Comparison of ENCODE assay signal across 8 cellular contexts in genomic region chr19:47697863-47698609, GRCh38. TPM values are rescaled to one million over a fixed set of nuclear protein-coding genes. Genes with fewer than 3 reads are reported as not detected.
DNase-seq lines count a peak whose midpoint lies in the region; ATAC-seq, FAIRE-seq and TF ChIP-seq lines count a peak whose summit lies in the region.

No MANE protein-coding gene starts in this region.

- POLR2A ChIA-PET in HepG2 (lab: Yijun Ruan, JAX), result no interaction called here

- no TSS peak for BruUV-seq in HepG2 (replicated peaks; lab: Mats Ljungman, UMichigan)

- H3K4me3 ChIP-seq in AG09309 (ENCODE audit: control insufficient read depth, low read depth, low read length), result no peak overlapping the region
- no peak overlapping the region for H3K4me3 ChIP-seq in HepG2 (replicated peaks in 1 of 3; ENCODE audit: insufficient read depth in 1 of 3, low read depth in 2 of 3, low read length in 3 of 3)

- DNase-seq in AG09309 (ENCODE audit: low read depth) (peak; percentile 50), NCI-H460 (ENCODE audit: extremely low read depth, low read depth) (peak; percentile 68), dermis microvascular lymphatic vessel endothelial cell (ENCODE audit: low read depth in 2 of 2) (peak; percentile 44 to 76), HepG2 (ENCODE audit: low spot score) (peak; percentile 67)
- peak; percentile 37 to 43 for DNase-seq in activated CD4-positive, alpha-beta T cell treated with anti-CD3 and anti-CD28 coated beads for 4 hours
- DNase-seq in stimulated activated CD4-positive, alpha-beta T cell treated with anti-CD3 and anti-CD28 coated beads, Interleukin-2, amount 100 ng/mL, for 24 hours, result peak; percentile 62 to 66

- no peaks in the 10 kb centered on the region for H4K20me1 ChIP-seq in HepG2 (ENCODE audit: insufficient read depth, low read length)

- H3K9ac ChIP-seq in HepG2 (ENCODE audit: insufficient read depth, low read depth, low read length), result no peak overlapping the region

- TF ChIP-seq CTCF in AG09309 (IDR thresholded peaks at IDR 0.05; ENCODE audit: control insufficient read depth, insufficient read depth, low read depth, low read length, missing control alignments) (peak; percentile 100), HepG2 (CRISPR knock-in tag; IDR thresholded peaks at IDR 0.05) (peak; percentile 99)

- no peak overlapping the region for H3K27ac ChIP-seq in HepG2 (ENCODE audit: extremely low read length, insufficient read depth, low read length)

- WGBS in HepG2 (ENCODE audit: low lambda C conversion rate), result 59% methylated on average over 15 of the region's 21 CpGs

- H3K4me1 ChIP-seq in HepG2 (ENCODE audit: insufficient read depth, low read length), result peaks cover 4% of the 10 kb centered on the region; the same call in 1 of the 2 replicates

- no peak overlapping the region for H2AFZ ChIP-seq in HepG2 (ENCODE audit: low read length)

- no peaks in the 10 kb centered on the region for H3K9me3 ChIP-seq in HepG2 (ENCODE audit: low read length)

- FAIRE-seq in HepG2 (lab: Jason Lieb, UNC), result peak; percentile 79

- H3K27me3 ChIP-seq in HepG2 (ENCODE audit: control insufficient read depth in 1 of 2, insufficient read depth in 2 of 2, low read length in 2 of 2), result no peaks in the 10 kb centered on the region

- CTCF ChIA-PET in HepG2 (lab: Yijun Ruan, JAX; ENCODE audit: low intra/inter-chr PET ratio, low total read pairs), result interaction anchor here (0.7 to 3.6 kb wide), 4 partner anchors 45 to 262 kb away, joined by 3 to 28 read pairs (median 6); partner anchors contain the start of gene KPTN

- H3K4me2 ChIP-seq in HepG2 (ENCODE audit: low read depth, low read length), result no peak overlapping the region

- TF ChIP-seq POLR2A in HepG2 (IDR thresholded peaks at IDR 0.05; ENCODE audit: insufficient read depth in 1 of 2, low read depth in 2 of 2, low read length in 2 of 2), result no peak
- no peak for TF ChIP-seq POLR2A in GM18505 (IDR thresholded peaks at IDR 0.05; ENCODE audit: borderline replicate concordance, extremely low read depth, insufficient read depth, insufficient read length)

- in situ Hi-C loops in HepG2 (cut with HindIII; ENCODE audit: extremely low pct_ligation_motif_present, low pct_unique_long_range_greater_than_20kb), result loop anchor here (5.0 to 10.0 kb wide), 4 partner anchors 93 to 261 kb away; partner anchors contain the start of genes BICRA and NAPA

- no peaks in the 10 kb centered on the region for H3K79me2 ChIP-seq in HepG2 (ENCODE audit: insufficient read depth, low read length)

- intact Hi-C loops in HepG2 (cut with micrococcal nuclease; ENCODE audit: unreplicated experiment), result loop anchor here (1.0 to 2.0 kb wide), 4 partner anchors 90 to 262 kb away; no protein-coding TSS in a partner anchor

- ATAC-seq in GM21360 (IDR thresholded peaks at IDR 0.05; ENCODE audit: unreplicated experiment) (peak; percentile 55), HepG2 (peak; percentile 78), GM18505 (IDR thresholded peaks at IDR 0.05; ENCODE audit: unreplicated experiment) (no peak)

- peak; percentile 97 for TF ChIP-seq RAD21 in HepG2 (CRISPR knock-in tag; IDR thresholded peaks at IDR 0.05)

- TF ChIP-seq EP300 in HepG2 (IDR thresholded peaks at IDR 0.05; ENCODE audit: low read depth in 2 of 2, low read length in 2 of 2) (no peak), HepG2 (CRISPR knock-in tag; IDR thresholded peaks at IDR 0.05; ENCODE audit: borderline replicate concordance) (no peak)

- peaks cover 1 to 5% of the 10 kb centered on the region in 2 experiments; a peak in 2 of 5 replicates for H3K36me3 ChIP-seq in HepG2 (replicated peaks in 1 of 2; ENCODE audit: control insufficient read depth in 1 of 2, insufficient read depth in 2 of 2, low read length in 2 of 2)

TF ChIP-seq in HepG2, 621 proteins besides CTCF, POLR2A, EP300 and RAD21 (continues in another document):
- TF ChIP-seq HMGA1 (CRISPR knock-in tag; conservative IDR thresholded peaks at IDR 0.05) (no peak), ZMAT5 (CRISPR knock-in tag; IDR thresholded peaks at IDR 0.05; ENCODE audit: borderline replicate concordance, low read depth) (no peak), ZFP37 (CRISPR knock-in tag; IDR thresholded peaks at IDR 0.05; ENCODE audit: borderline replicate concordance) (no peak), ZEB1 (IDR thresholded peaks at IDR 0.05; ENCODE audit: insufficient replicate concordance, low read depth) (no peak), ZSCAN9 (CRISPR knock-in tag; IDR thresholded peaks at IDR 0.05; ENCODE audit: borderline replicate concordance) (no peak; the same call in 1 of the 2 replicates), CEBPB (IDR thresholded peaks at IDR 0.05; ENCODE audit: borderline replicate concordance, low read depth, low read length) (no peak), ZFP82 (CRISPR knock-in tag; IDR thresholded peaks at IDR 0.05; ENCODE audit: borderline replicate concordance) (no peak), IRF9 (CRISPR knock-in tag; IDR thresholded peaks at IDR 0.05; ENCODE audit: borderline replicate concordance) (no peak)

RNA-seq across cellular contexts. Expression of gene EHD2, which starts 15.2 kb away (rescaled TPM):
- total RNA-seq in NCI-H460 (2014; rRNA removed; shearing (Covaris generic)), result 0.87 and 1.0 TPM in 2 replicates
- polyA plus RNA-seq in NCI-H460 (2014; cell fraction: nucleus; rRNA removed), result 0.07 and 0.33 TPM in 2 replicates
- total RNA-seq in dermis microvascular lymphatic vessel endothelial cell (73.6 and 146 TPM in 2 replicates), HepG2 (2016; rRNA removed; fragmentation: Illumina TruSeq; extraction: Trizol) (0.08 and 0.09 TPM in 2 replicates)
- not detected in 2 replicates for total RNA-seq in HepG2 (2016; cell fraction: cytosol; rRNA removed; fragmentation: Illumina TruSeq; extraction: Trizol; ENCODE audit: low read depth)
- total RNA-seq in HepG2 (2016; cell fraction: insoluble cytoplasmic fraction; rRNA removed; fragmentation: Illumina TruSeq; extraction: Trizol), result not detected in 2 replicates
- total RNA-seq in HepG2 (2016; cell fraction: membrane; rRNA removed; fragmentation: Illumina TruSeq; extraction: Trizol), result not detected in 2 replicates
- not detected in 2 replicates for total RNA-seq in HepG2 (2016; cell fraction: nucleus; rRNA removed; fragmentation: Illumina TruSeq; extraction: Trizol)
- 0.28 and 0.33 TPM in 2 replicates for polyA plus RNA-seq in HepG2 (2011; rRNA removed)
- 0.25 and 0.33 TPM in 2 replicates for polyA plus RNA-seq in HepG2 (2011; cell fraction: cytosol; rRNA removed)
- 1.2 and 1.3 TPM in 2 replicates for polyA plus RNA-seq in HepG2 (2011; cell fraction: nucleus; rRNA removed)
- polyA plus RNA-seq in HepG2 (2012), result 0.37 and 0.80 TPM in 2 replicates
- polyA plus RNA-seq in HepG2 (2016; cell fraction: cytosol; fragmentation: Illumina TruSeq; extraction: Trizol; ENCODE audit: low read depth), result not detected in 2 replicates
- polyA plus RNA-seq in HepG2 (2016; cell fraction: insoluble cytoplasmic fraction; fragmentation: Illumina TruSeq; extraction: Trizol; ENCODE audit: low read depth), result 0.05 TPM in 1 of 2 replicates, not detected in the other
- polyA plus RNA-seq in HepG2 (2016; cell fraction: membrane; fragmentation: Illumina TruSeq; extraction: Trizol; ENCODE audit: low read depth), result not detected in 2 replicates
- not detected in 2 replicates for polyA plus RNA-seq in HepG2 (2016; cell fraction: nucleus; fragmentation: Illumina TruSeq; extraction: Trizol; ENCODE audit: insufficient read depth, low read depth)
- 0.46 and 5.6 TPM in 2 replicates for polyA minus RNA-seq in HepG2 (2011; rRNA and poly(A)+ RNA removed; ENCODE audit: low replicate concordance)
- polyA minus RNA-seq in HepG2 (2011; cell fraction: cytosol; rRNA and poly(A)+ RNA removed), result 0.53 and 1.3 TPM in 2 replicates
- 0.26 and 0.87 TPM in 2 replicates for polyA minus RNA-seq in HepG2 (2011; cell fraction: nucleus; rRNA and poly(A)+ RNA removed)

RNA-seq across cellular contexts. Expression of gene NOP53, which starts 47.3 kb away (rescaled TPM):
- total RNA-seq in NCI-H460 (2014; rRNA removed; shearing (Covaris generic)), result 114 and 132 TPM in 2 replicates
- polyA plus RNA-seq in NCI-H460 (2014; cell fraction: nucleus; rRNA removed), result 58.4 and 83.1 TPM in 2 replicates
- total RNA-seq in dermis microvascular lymphatic vessel endothelial cell, result 71.5 and 106 TPM in 2 replicates
- 44.2 and 53.9 TPM in 2 replicates for total RNA-seq in HepG2 (2016; rRNA removed; fragmentation: Illumina TruSeq; extraction: Trizol)
- 107 and 126 TPM in 2 replicates for total RNA-seq in HepG2 (2016; cell fraction: cytosol; rRNA removed; fragmentation: Illumina TruSeq; extraction: Trizol; ENCODE audit: low read depth)
- 45.6 and 56.7 TPM in 2 replicates for total RNA-seq in HepG2 (2016; cell fraction: insoluble cytoplasmic fraction; rRNA removed; fragmentation: Illumina TruSeq; extraction: Trizol)
- 135 and 149 TPM in 2 replicates for total RNA-seq in HepG2 (2016; cell fraction: membrane; rRNA removed; fragmentation: Illumina TruSeq; extraction: Trizol)
- total RNA-seq in HepG2 (2016; cell fraction: nucleus; rRNA removed; fragmentation: Illumina TruSeq; extraction: Trizol), result 47.1 and 55.4 TPM in 2 replicates
- polyA plus RNA-seq in HepG2 (2011; rRNA removed), result 137 and 141 TPM in 2 replicates
- polyA plus RNA-seq in HepG2 (2011; cell fraction: cytosol; rRNA removed), result 112 and 146 TPM in 2 replicates
- polyA plus RNA-seq in HepG2 (2011; cell fraction: nucleus; rRNA removed), result 144 and 157 TPM in 2 replicates
- 184 and 186 TPM in 2 replicates for polyA plus RNA-seq in HepG2 (2012)
- 140 and 165 TPM in 2 replicates for polyA plus RNA-seq in HepG2 (2016; cell fraction: cytosol; fragmentation: Illumina TruSeq; extraction: Trizol; ENCODE audit: low read depth)
- polyA plus RNA-seq in HepG2 (2016; cell fraction: insoluble cytoplasmic fraction; fragmentation: Illumina TruSeq; extraction: Trizol; ENCODE audit: low read depth), result 95.8 and 96.6 TPM in 2 replicates
- polyA plus RNA-seq in HepG2 (2016; cell fraction: membrane; fragmentation: Illumina TruSeq; extraction: Trizol; ENCODE audit: low read depth), result 223 and 257 TPM in 2 replicates
- polyA plus RNA-seq in HepG2 (2016; cell fraction: nucleus; fragmentation: Illumina TruSeq; extraction: Trizol; ENCODE audit: insufficient read depth, low read depth), result 129 and 142 TPM in 2 replicates
- polyA minus RNA-seq in HepG2 (2011; rRNA and poly(A)+ RNA removed; ENCODE audit: low replicate concordance), result 51.2 and 58.9 TPM in 2 replicates
- polyA minus RNA-seq in HepG2 (2011; cell fraction: cytosol; rRNA and poly(A)+ RNA removed), result 55.2 and 56.4 TPM in 2 replicates
- 36.2 and 36.4 TPM in 2 replicates for polyA minus RNA-seq in HepG2 (2011; cell fraction: nucleus; rRNA and poly(A)+ RNA removed)

Comparison
In these comparisons a context has a peak if more than half of its experiments do, and no peak if none do; other contexts are left out.
1. RNA of gene EHD2, which starts 15.2 kb away (total RNA-seq): 73.6 to 146 TPM in dermis microvascular lymphatic vessel endothelial cell; 0.87 to 1.0 TPM in NCI-H460 and 0.08 to 0.09 TPM in HepG2; every median in the first group is over 10 times any median in the second.
2. Peak in every context shown above with its lines, with median percentiles within 50 percentile points of each other: DNase-seq.